Comparison of ENCODE assay signal across 9 cellular contexts in the genomic region with DNA sequence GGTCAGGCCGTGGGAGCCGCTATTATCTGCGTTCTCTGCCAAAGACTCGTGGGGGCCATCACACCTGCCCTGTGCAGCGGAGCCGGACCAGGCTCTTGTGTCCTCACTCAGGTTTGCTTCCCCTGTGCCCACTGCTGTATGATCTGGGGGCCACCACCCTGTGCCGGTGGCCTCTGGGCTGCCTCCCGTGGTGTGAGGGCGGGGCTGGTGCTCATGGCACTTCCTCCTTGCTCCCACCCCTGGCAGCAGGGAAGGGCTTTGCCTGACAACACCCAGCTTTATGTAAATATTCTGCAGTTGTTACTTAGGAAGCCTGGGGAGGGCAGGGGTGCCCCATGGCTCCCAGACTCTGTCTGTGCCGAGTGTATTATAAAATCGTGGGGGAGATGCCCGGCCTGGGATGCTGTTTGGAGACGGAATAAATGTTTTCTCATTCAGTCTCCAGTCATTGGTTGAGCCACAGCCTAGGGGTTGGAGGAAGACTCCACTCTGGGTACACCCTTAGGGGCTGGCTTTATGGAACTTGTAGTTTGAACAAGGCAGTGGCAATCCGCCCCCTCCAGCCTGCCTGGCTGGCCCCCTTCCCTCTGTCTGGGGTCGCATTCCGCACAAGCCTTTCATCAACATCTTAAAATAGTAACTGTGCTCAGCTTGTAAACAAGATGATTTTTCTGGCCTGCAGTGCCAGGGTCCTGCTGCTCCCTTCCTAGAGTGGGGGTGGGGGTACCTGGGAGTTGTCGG. TPM values are rescaled to one million over a fixed set of nuclear protein-coding genes. Genes with fewer than 3 reads are reported as not detected.
DNase-seq lines count a peak whose midpoint lies in the region; ATAC-seq and TF ChIP-seq lines count a peak whose summit lies in the region.
"Had no signal": no experiment of that assay in that cellular context is flagged by ENCODE, and none has a peak within 500 bp of the region (broad histone marks: within the 10 kb centered on the region; RNA-seq: fewer than 3 reads in every experiment).

No MANE protein-coding gene starts in this region.

- intact Hi-C loops in sciatic nerve (cut with DNase I), result no loop called here

- peak overlapping the region; percentile 55 for H3K27ac ChIP-seq in epithelial cell of prostate

- TF ChIP-seq POLR2A in GM18951 (IDR thresholded peaks at IDR 0.05; ENCODE audit: extremely low read depth, insufficient read depth, insufficient read length), result peak; percentile 47

- in situ Hi-C loops in GM18951 (cut with MboI; ENCODE audit: low sequenced_read_pairs, unreplicated experiment), result no loop called here

- peak; percentile 28 for ATAC-seq in sciatic nerve
- no peak for ATAC-seq in omental fat pad (ENCODE audit: low FRiP score)
- ATAC-seq in HG03342 (IDR thresholded peaks at IDR 0.05; ENCODE audit: unreplicated experiment), result no peak
- ATAC-seq: pancreas had no signal

- DNase-seq in NCI-H69 (lab: John Stamatoyannopoulos, UW) (peak; percentile 85), epithelial cell of prostate (ENCODE audit: low read depth, low spot score) (no peak), sciatic nerve (ENCODE audit: low spot score) (no peak), RPMI8226 (no peak), SK-N-DZ (ENCODE audit: low spot score) (no peak), omental fat pad (ENCODE audit: low spot score) (no peak)

- TF ChIP-seq CTCF in omental fat pad (IDR thresholded peaks at IDR 0.05), result no peak

RNA-seq across cellular contexts. Expression of a gene that starts 4.1 kb away (rescaled TPM):
- total RNA-seq in sciatic nerve (73.6 TPM), omental fat pad (10 to 100 TPM; 24.3 to 80.6 (median 52.4) TPM)
- 6.6 and 7.1 TPM in 2 replicates for polyA plus RNA-seq in SK-N-DZ (2014; cell fraction: cytosol; rRNA removed)
- 11.0 and 12.7 TPM in 2 replicates for polyA plus RNA-seq in SK-N-DZ (2014; cell fraction: nucleus; rRNA removed)

RNA-seq across cellular contexts. Expression of a gene that starts 14.4 kb away (rescaled TPM):
- total RNA-seq in sciatic nerve (1.8 TPM), omental fat pad (10 to 100 TPM in 1 of 4 donors, 1 to 10 TPM in 3; 1.4 to 10.6 (median 3.1) TPM)
- 77.3 and 87.6 TPM in 2 replicates for polyA plus RNA-seq in SK-N-DZ (2014; cell fraction: cytosol; rRNA removed)
- polyA plus RNA-seq in SK-N-DZ (2014; cell fraction: nucleus; rRNA removed), result 44.3 and 60.3 TPM in 2 replicates

RNA-seq across cellular contexts. Expression of a gene that starts 14.7 kb away (rescaled TPM):
- total RNA-seq in sciatic nerve, result 33.6 TPM
- 49.4 and 55.0 TPM in 2 replicates for polyA plus RNA-seq in SK-N-DZ (2014; cell fraction: cytosol; rRNA removed)
- polyA plus RNA-seq in SK-N-DZ (2014; cell fraction: nucleus; rRNA removed), result 43.4 and 56.3 TPM in 2 replicates
- total RNA-seq in omental fat pad, result 10 to 100 TPM; 21.7 to 29.0 (median 26.0) TPM

RNA-seq across cellular contexts. Expression of a gene that starts 26.3 kb away (rescaled TPM):
- total RNA-seq in sciatic nerve (0.71 TPM), omental fat pad (not detected)
- not detected in 2 replicates for polyA plus RNA-seq in SK-N-DZ (2014; cell fraction: cytosol; rRNA removed)
- not detected in 2 replicates for polyA plus RNA-seq in SK-N-DZ (2014; cell fraction: nucleus; rRNA removed)
- total RNA-seq: pancreas had no signal
- polyA plus RNA-seq: pancreas had no signal

RNA-seq across cellular contexts. Expression of a gene that starts 41.6 kb away (rescaled TPM):
- 1.4 TPM for total RNA-seq in sciatic nerve
- polyA plus RNA-seq in SK-N-DZ (2014; cell fraction: cytosol; rRNA removed), result 200 and 212 TPM in 2 replicates
- polyA plus RNA-seq in SK-N-DZ (2014; cell fraction: nucleus; rRNA removed), result 123 and 127 TPM in 2 replicates
- total RNA-seq in omental fat pad, result 1 to 10 TPM in 2 of 4 donors, under 1 TPM in 1, not detected in 1; 0.84 to 2.6 (median 1.3) TPM
